1 cellular context compared by ENCODE assay signal in genomic region chr17:80145076-80146075, GRCh38.
TF ChIP-seq lines count a peak whose summit lies in the region.

No MANE protein-coding gene starts in this region.

TF ChIP-seq in A549, 52 proteins besides CTCF, POLR2A, EP300 and RAD21 (continued from another document):
- TF ChIP-seq ZNF302 (CRISPR knock-in tag; IDR thresholded peaks at IDR 0.05) (no peak), E2F6 (IDR thresholded peaks at IDR 0.05; ENCODE audit: borderline replicate concordance, low read depth) (no peak)
